In genomic region chrX:39905475-39905889, GRCh38 we compare ENCODE assay signal across 13 cellular contexts.
DNase-seq lines count a peak whose midpoint lies in the region; ATAC-seq, FAIRE-seq and TF ChIP-seq lines count a peak whose summit lies in the region.
"Had no signal": no experiment of that assay in that cellular context is flagged by ENCODE, and none has a peak within 500 bp of the region (broad histone marks: within the 10 kb centered on the region; RNA-seq: fewer than 3 reads in every experiment).

No MANE protein-coding gene starts in this region.

- H3K36me3 ChIP-seq in body of pancreas (replicated peaks in 1 of 2; ENCODE audit: insufficient read depth in 1 of 2, low read depth in 2 of 2) (no peaks in the 10 kb centered on the region), mesenchymal stem cell (ENCODE audit: control insufficient read depth in 1 of 2, insufficient read depth in 2 of 2, low read depth in 1 of 2, low read length in 2 of 2) (no peaks in the 10 kb centered on the region)
- H3K36me3 ChIP-seq: heart left ventricle had no signal

- TF ChIP-seq POLR2A in A549 (IDR thresholded peaks at IDR 0.05; ENCODE audit: low read length) (no peak), body of pancreas (IDR thresholded peaks at IDR 0.05) (no peak)

- H3K4me2 ChIP-seq in A549 = no peak overlapping the region; the same call in 2 of the 3 replicates
- H3K4me2 ChIP-seq in mesenchymal stem cell (ENCODE audit: low read length, poor library complexity, severe bottlenecking) = peak overlapping the region; percentile 46

- H3K23ac ChIP-seq in mesenchymal stem cell (ENCODE audit: low read length in 2 of 2) = no peak overlapping the region

- H3K27ac ChIP-seq in A549 (peak overlapping the region; percentile 20 to 95; a peak in 4 of 6 replicates), body of pancreas (peak overlapping the region in 3 of 4 donors; percentile 40 to 68 (median 59)), mesenchymal stem cell (ENCODE audit: low read length, poor library complexity, severe bottlenecking) (peak overlapping the region; percentile 38)
- H3K27ac ChIP-seq: C4-2B had no signal

- CTCF ChIA-PET in A549 (lab: Yijun Ruan, JAX) (interaction anchor here (0.6 to 1.0 kb wide), 2 partner anchors 12 to 35 kb away, joined by 3 read pairs; no protein-coding TSS in a partner anchor), HEK293T (lab: Yijun Ruan, JAX) (interaction anchor here (0.7 kb wide), 1 partner anchor 1402 kb away, joined by 3 read pairs; no protein-coding TSS in a partner anchor)

- 72% methylated on average over 15 of the region's 15 CpGs for WGBS in A549 (ENCODE audit: missing lambda C conversion rate)
- WGBS in body of pancreas, 2 donors = 8 to 23% methylated on average over 15 of the region's 15 CpGs
- 13% methylated on average over 13 of the region's 15 CpGs for WGBS in mesenchymal stem cell

- no peak overlapping the region for H3K4ac ChIP-seq in mesenchymal stem cell (ENCODE audit: low read depth in 1 of 2, low read length in 2 of 2)

- H3K9me3 ChIP-seq in A549 (no peaks in the 10 kb centered on the region), body of pancreas (no peaks in the 10 kb centered on the region), mesenchymal stem cell (ENCODE audit: control insufficient read depth, low read length) (no peaks in the 10 kb centered on the region)
- H3K9me3 ChIP-seq: heart left ventricle had no signal

- intact Hi-C loops in body of pancreas (cut with DNase I) = no loop called here

- no peak overlapping the region for H4K8ac ChIP-seq in mesenchymal stem cell (ENCODE audit: low read length)

- ATAC-seq in A549 = no peak
- ATAC-seq in body of pancreas = peak; percentile 61
- ATAC-seq in GM21515 (IDR thresholded peaks at IDR 0.05; ENCODE audit: unreplicated experiment) = no peak
- ATAC-seq: heart left ventricle; stimulated activated naive B cell treated with anti-CD40 and anti-IgM and Interleukin-4, amounts not matched to agents 10 μg/mL and 1 μg/mL and 100 μg/mL, for 72 hours had no signal

- no peak overlapping the region for H3K9ac ChIP-seq in mesenchymal stem cell (ENCODE audit: low read length)

- FAIRE-seq in A549 (lab: Jason Lieb, UNC) = no peak
- FAIRE-seq in D721Med (lab: Jason Lieb, UNC) = no peak

- H2BK12ac ChIP-seq in mesenchymal stem cell (ENCODE audit: low read length in 2 of 2) = peak overlapping the region in 1 of 2 experiments; percentile 29

- H3K4me3 ChIP-seq in A549 = no peak overlapping the region
- H3K4me3 ChIP-seq in body of pancreas = no peak overlapping the region
- no peak overlapping the region for H3K4me3 ChIP-seq in mesenchymal stem cell (ENCODE audit: insufficient read depth in 1 of 2, low read depth in 1 of 2, low read length in 2 of 2)
- H3K4me3 ChIP-seq: heart left ventricle had no signal

- H3K14ac ChIP-seq in mesenchymal stem cell (ENCODE audit: low read length in 2 of 2) = no peak overlapping the region

- H2AFZ ChIP-seq in mesenchymal stem cell (ENCODE audit: low read depth, low read length) = no peak overlapping the region

- no peaks in the 10 kb centered on the region for H3K79me1 ChIP-seq in mesenchymal stem cell (replicated peaks; ENCODE audit: low read length, poor library complexity, severe bottlenecking)

- TF ChIP-seq RAD21 in A549 (conservative IDR thresholded peaks at IDR 0.05 in 1 of 2, IDR thresholded peaks at IDR 0.05 in 1 of 2) = no peak

- peak overlapping the region; percentile 28 to 49 for H3K18ac ChIP-seq in mesenchymal stem cell (ENCODE audit: low read depth in 1 of 2, low read length in 2 of 2)

- H2BK120ac ChIP-seq in mesenchymal stem cell (ENCODE audit: low read depth, low read length) = peak overlapping the region; percentile 67

- no peak overlapping the region for H2AK5ac ChIP-seq in mesenchymal stem cell (ENCODE audit: low read length, severe bottlenecking)

- POLR2A ChIA-PET in A549 (lab: Yijun Ruan, JAX) (no interaction called here), HEK293T (lab: Yijun Ruan, JAX) (interaction anchor here (0.5 to 0.6 kb wide), 2 partner anchors 108 to 260 kb away, joined by 3 to 4 read pairs; no protein-coding TSS in a partner anchor)

- no peak for DNase-seq in A549 (ENCODE audit: low read depth in 1 of 2, low spot score in 1 of 2)
- DNase-seq in HEK293T (ENCODE audit: extremely low spot score) = no peak
- DNase-seq in body of pancreas = peak; percentile 27 to 61 (median 54)
- DNase-seq in mesenchymal stem cell = no peak
- DNase-seq in D721Med (ENCODE audit: insufficient read length, low spot score) = no peak
- DNase-seq in NCI-H2227 treated with DMSO at 0.1 percent for 48 hours (lab: John Stamatoyannopoulos, UW) = no peak
- no peak for DNase-seq in OCI-M1 (lab: John Stamatoyannopoulos, UW)
- DNase-seq: activated CD4-positive, alpha-beta T cell treated with anti-CD3 and anti-CD28 coated beads, Interleukin-2, amount 10 ng/mL, durations not matched to agents 24 days and 14 days; activated naive CD4-positive, alpha-beta T cell; stimulated activated naive B cell treated with anti-CD40 and anti-IgM and Interleukin-4, amounts not matched to agents 10 μg/mL and 1 μg/mL and 100 μg/mL, for 72 hours had no signal

- no peak for TF ChIP-seq EP300 in A549 (IDR thresholded peaks at IDR 0.05)

- no peak overlapping the region for H4K91ac ChIP-seq in mesenchymal stem cell (ENCODE audit: low read length)

- peak overlapping the region; percentile 96 for H2BK15ac ChIP-seq in mesenchymal stem cell (ENCODE audit: low read depth, poor library complexity, severe bottlenecking)

- H3K27me3 ChIP-seq in body of pancreas (no peaks in the 10 kb centered on the region), mesenchymal stem cell (ENCODE audit: control insufficient read depth in 1 of 2, insufficient read depth in 1 of 2, low read length in 2 of 2) (peaks cover 0 to 38% of the 10 kb centered on the region in 2 experiments)

- TF ChIP-seq CTCF in A549 (IDR thresholded peaks at IDR 0.05) (no peak), body of pancreas (IDR thresholded peaks at IDR 0.05) (no peak), D721Med (IDR thresholded peaks at IDR 0.05; ENCODE audit: insufficient read depth, missing control alignments) (no peak)

- no peak overlapping the region for H2BK5ac ChIP-seq in mesenchymal stem cell (ENCODE audit: low read depth, low read length, poor library complexity, severe bottlenecking)

- H3K4me1 ChIP-seq in A549 (peaks cover 54% of the 10 kb centered on the region), body of pancreas (peaks cover 16% of the 10 kb centered on the region), mesenchymal stem cell (ENCODE audit: control insufficient read depth, insufficient read depth, low read depth, low read length) (peaks cover 36% of the 10 kb centered on the region)

TF ChIP-seq in A549, 52 proteins besides CTCF, POLR2A, EP300 and RAD21:
- no peak for TF ChIP-seq RFX5 (IDR thresholded peaks at IDR 0.05)
- TF ChIP-seq, protein P1, sequence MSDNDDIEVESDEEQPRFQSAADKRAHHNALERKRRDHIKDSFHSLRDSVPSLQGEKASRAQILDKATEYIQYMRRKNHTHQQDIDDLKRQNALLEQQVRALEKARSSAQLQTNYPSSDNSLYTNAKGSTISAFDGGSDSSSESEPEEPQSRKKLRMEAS (IDR thresholded peaks at IDR 0.05) = 0 out of 2 replicates have a peak, but pooled peaks have one; percentile 24

TF ChIP-seq in HEK293T, 16 proteins besides CTCF, POLR2A, EP300 and RAD21:
- TF ChIP-seq SUZ12 (IDR thresholded peaks at IDR 0.05) = no peak
- TF ChIP-seq, protein P2, sequence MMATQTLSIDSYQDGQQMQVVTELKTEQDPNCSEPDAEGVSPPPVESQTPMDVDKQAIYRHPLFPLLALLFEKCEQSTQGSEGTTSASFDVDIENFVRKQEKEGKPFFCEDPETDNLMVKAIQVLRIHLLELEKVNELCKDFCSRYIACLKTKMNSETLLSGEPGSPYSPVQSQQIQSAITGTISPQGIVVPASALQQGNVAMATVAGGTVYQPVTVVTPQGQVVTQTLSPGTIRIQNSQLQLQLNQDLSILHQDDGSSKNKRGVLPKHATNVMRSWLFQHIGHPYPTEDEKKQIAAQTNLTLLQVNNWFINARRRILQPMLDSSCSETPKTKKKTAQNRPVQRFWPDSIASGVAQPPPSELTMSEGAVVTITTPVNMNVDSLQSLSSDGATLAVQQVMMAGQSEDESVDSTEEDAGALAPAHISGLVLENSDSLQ (IDR thresholded peaks at IDR 0.05) = peak; percentile 39; the same call in 1 of the 2 replicates
- TF ChIP-seq LEF1 (IDR thresholded peaks at IDR 0.05; ENCODE audit: borderline replicate concordance) = no peak

Comparison
In these comparisons a context has a peak if more than half of its experiments do, and no peak if none do; other contexts are left out.
1. DNase-seq: peak in body of pancreas (4 of 4); none in A549 (0 of 2), HEK293T (single experiment), mesenchymal stem cell (single experiment), D721Med (single experiment), NCI-H2227 treated with DMSO at 0.1 percent for 48 hours (single experiment) and OCI-M1 (single experiment).
2. Peak in every context shown above with its lines, with median percentiles within 50 percentile points of each other: H3K27ac ChIP-seq.